Comparison of ENCODE assay signal across 34 cellular contexts in the genomic region with DNA sequence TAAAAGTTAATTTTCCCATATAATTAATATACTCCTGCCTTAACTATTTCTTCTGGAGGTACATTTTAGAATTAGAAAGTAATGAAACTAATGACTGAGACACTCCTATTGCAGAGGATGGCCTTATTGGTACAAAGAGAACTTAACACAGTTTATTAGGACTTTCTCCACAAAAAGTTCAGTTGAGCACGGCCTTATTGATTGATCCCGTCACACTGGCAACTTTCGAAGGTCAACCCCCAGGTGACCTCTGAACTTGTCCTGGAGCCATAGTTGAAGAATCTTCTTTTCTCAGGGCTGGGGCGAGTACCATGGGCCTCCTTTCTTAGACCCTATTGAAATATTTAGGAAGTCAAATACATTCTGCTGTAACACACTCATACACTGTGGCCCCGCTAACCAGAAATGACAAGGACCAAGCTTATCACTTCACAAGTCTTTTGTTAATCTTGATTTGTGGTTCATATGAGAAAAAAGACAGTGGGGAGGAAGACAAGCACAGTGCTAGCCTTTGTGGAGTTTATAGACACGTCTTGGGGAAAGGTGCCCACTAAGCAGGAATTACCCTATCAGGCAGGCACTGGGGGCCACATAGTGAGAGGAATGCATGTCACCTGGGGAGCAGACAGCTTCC. TPM values are rescaled to one million over a fixed set of nuclear protein-coding genes. Genes with fewer than 3 reads are reported as not detected.
"Had no signal": no experiment of that assay in that cellular context is flagged by ENCODE, and none has a peak within 500 bp of the region (broad histone marks: within the 10 kb centered on the region; RNA-seq: fewer than 3 reads in every experiment).

No MANE protein-coding gene starts in this region.

- H3K27me3 ChIP-seq: brain microvascular endothelial cell, cardiac muscle cell, SJCRH30 had no signal

- H3K27me3 Mint-ChIP-seq: activated naive CD8-positive, alpha-beta T cell; activated T-helper 17 cell treated with anti-CD3 and anti-CD28 coated beads, Interleukin-2, amount 50 U/mL, for 72 hours had no signal

- H3K27ac Mint-ChIP-seq: activated CD4-positive, alpha-beta memory T cell treated with anti-CD3 and anti-CD28 coated beads, Interleukin-2, amount 10 ng/mL, durations not matched to agents 7 days and 5 days; activated CD4-positive, alpha-beta T cell treated with anti-CD3 and anti-CD28 coated beads for 36 hours; activated naive CD4-positive, alpha-beta T cell treated with anti-CD3 and anti-CD28 coated beads for 36 hours; activated naive CD8-positive, alpha-beta T cell; activated T-helper 17 cell treated with anti-CD3 and anti-CD28 coated beads, Interleukin-2, amount 50 U/mL, for 72 hours had no signal

- H3K9ac ChIP-seq: KMS-11, SK-N-SH had no signal

- H3K9me3 Mint-ChIP-seq: activated CD4-positive, alpha-beta memory T cell treated with anti-CD3 and anti-CD28 coated beads, Interleukin-2, amount 10 ng/mL, durations not matched to agents 7 days and 5 days; activated naive CD4-positive, alpha-beta T cell treated with anti-CD3 and anti-CD28 coated beads for 36 hours; activated T-helper 17 cell treated with anti-CD3 and anti-CD28 coated beads, Interleukin-2, amount 50 U/mL, for 72 hours had no signal

- H3K36me3 Mint-ChIP-seq: activated naive CD8-positive, alpha-beta T cell had no signal

- H3K9me3 ChIP-seq: SJCRH30, SK-N-SH had no signal

- H3K27ac ChIP-seq: brain microvascular endothelial cell, cardiac muscle cell, KMS-11, SJCRH30, WERI-Rb-1 had no signal

- H3K4me2 ChIP-seq: KMS-11, SK-N-SH had no signal

- H3K4me1 Mint-ChIP-seq: activated T-helper 17 cell treated with anti-CD3 and anti-CD28 coated beads, Interleukin-2, amount 50 U/mL, for 72 hours had no signal

- H3K4me3 ChIP-seq: cardiac muscle cell, SJCRH30 had no signal

- H3K36me3 ChIP-seq: brain microvascular endothelial cell, cardiac muscle cell, SJCRH30, WERI-Rb-1 had no signal

- ATAC-seq: activated CD4-positive, alpha-beta T cell treated with anti-CD3 and anti-CD28 coated beads for 36 hours; activated T-helper 17 cell treated with anti-CD3 and anti-CD28 coated beads, Interleukin-2, amount 50 U/mL, for 72 hours; Panc1; Right ventricle myocardium inferior had no signal

- DNase-seq: activated CD4-positive, alpha-beta memory T cell treated with anti-CD3 and anti-CD28 coated beads, Interleukin-2, amount 10 ng/mL, durations not matched to agents 7 days and 5 days; activated CD4-positive, alpha-beta T cell treated with anti-CD3 and anti-CD28 coated beads for 36 hours; activated CD4-positive, alpha-beta T cell treated with anti-CD3 and anti-CD28 coated beads, Interleukin-2, amount 50 U/mL, for 1 hour; activated gamma-delta T cell; activated naive CD4-positive, alpha-beta T cell treated with anti-CD3 and anti-CD28 coated beads for 36 hours; activated T-cell treated with anti-CD3 and anti-CD28 coated beads for 4 hours; activated T-cell treated with anti-CD3 and anti-CD28 coated beads, Interleukin-2, amount 50 U/mL, for 48 hours; amygdala; brain microvascular endothelial cell; NCI-H1092; NCI-H1417; NCI-H1694; NCI-H2029; NCI-H2107; NCI-H2171 treated with DMSO at 0.1 percent for 48 hours; NCI-H226; NCI-H526 treated with DMSO at 0.1 percent for 48 hours; NCI-H82; OCI-M1; RPMI8226; SJCRH30; SK-N-SH; T-helper 1 cell; WERI-Rb-1 had no signal

- H3K4me3 Mint-ChIP-seq: activated CD4-positive, alpha-beta memory T cell treated with anti-CD3 and anti-CD28 coated beads, Interleukin-2, amount 10 ng/mL, durations not matched to agents 7 days and 5 days; activated CD4-positive, alpha-beta T cell treated with anti-CD3 and anti-CD28 coated beads for 36 hours; activated naive CD4-positive, alpha-beta T cell treated with anti-CD3 and anti-CD28 coated beads for 36 hours; activated naive CD8-positive, alpha-beta T cell; activated T-helper 17 cell treated with anti-CD3 and anti-CD28 coated beads, Interleukin-2, amount 50 U/mL, for 72 hours had no signal

- H3K4me1 ChIP-seq: SJCRH30 had no signal

RNA-seq across cellular contexts. Expression of gene SPP2, which starts 11.2 kb away (rescaled TPM):
- total RNA-seq: activated CD4-positive, alpha-beta memory T cell treated with anti-CD3 and anti-CD28 coated beads, Interleukin-2, amount 10 ng/mL, durations not matched to agents 7 days and 5 days; activated CD4-positive, alpha-beta T cell treated with anti-CD3 and anti-CD28 coated beads for 36 hours; activated CD8-positive, alpha-beta memory T cell treated with anti-CD3 and anti-CD28 coated beads for 36 hours; activated naive CD4-positive, alpha-beta T cell treated with anti-CD3 and anti-CD28 coated beads for 36 hours; activated T-helper 17 cell treated with anti-CD3 and anti-CD28 coated beads, Interleukin-2, amount 50 U/mL, for 72 hours; cardiac muscle cell; MCF 10A; NCI-H460; Right ventricle myocardium inferior; T-helper 2 cell treated with Interferon-gamma antibody and Interleukin-4, amounts not matched to agents 100 ng/mL and 5 ng/mL, for 36 hours had no signal
- polyA plus RNA-seq: cardiac muscle cell had no signal
